Comparison of ENCODE assay signal across 13 cellular contexts in the genomic region with DNA sequence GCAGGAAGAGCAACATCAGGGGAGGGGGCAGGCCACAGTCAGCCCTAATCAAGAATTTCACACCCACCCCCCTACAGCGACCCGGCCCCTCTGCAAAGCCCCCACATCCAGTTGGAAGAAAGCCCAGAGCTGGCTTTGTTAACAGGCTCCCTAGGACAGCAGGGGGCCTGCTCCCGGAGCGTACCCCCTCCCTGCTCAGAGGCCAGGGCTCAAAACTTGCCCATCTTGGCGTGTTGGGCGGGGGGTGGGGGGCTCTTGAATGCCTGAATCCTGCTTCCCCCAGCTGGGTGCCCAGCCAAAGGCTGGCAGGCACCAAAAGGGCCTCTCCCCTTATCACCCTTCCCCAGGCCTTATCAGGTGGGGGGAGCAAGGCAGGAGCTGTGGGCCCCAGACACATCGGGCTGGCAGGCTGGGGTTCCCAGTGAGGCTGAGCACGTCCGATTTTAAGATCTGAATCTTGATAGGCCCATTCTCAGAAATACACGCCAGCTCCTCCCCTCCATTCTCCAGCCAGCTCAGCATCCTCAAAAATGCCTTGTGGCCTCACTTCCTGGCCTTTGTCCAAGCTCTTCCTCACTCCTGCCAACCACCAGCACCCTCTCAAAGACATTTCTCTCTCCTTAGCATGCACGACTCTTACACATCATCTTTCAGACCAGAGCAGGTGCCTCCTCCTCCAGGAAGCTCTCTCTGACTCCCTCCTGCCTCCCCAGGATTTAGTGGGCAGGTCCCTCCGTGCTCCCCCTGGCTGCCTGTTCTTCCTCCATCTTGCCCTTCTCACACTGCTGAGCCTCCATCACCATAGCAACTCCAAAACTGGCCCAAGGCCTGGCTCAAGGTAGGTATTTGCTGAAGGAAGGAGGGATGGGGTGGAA.
DNase-seq lines count a peak whose midpoint lies in the region; ATAC-seq, FAIRE-seq and TF ChIP-seq lines count a peak whose summit lies in the region.
"Had no signal": no experiment of that assay in that cellular context is flagged by ENCODE, and none has a peak within 500 bp of the region (broad histone marks: within the 10 kb centered on the region; RNA-seq: fewer than 3 reads in every experiment).

No MANE protein-coding gene starts in this region.

- no peaks in the 10 kb centered on the region for H3K36me3 Mint-ChIP-seq in stimulated activated memory B cell treated with anti-CD40 and anti-IgM and Interleukin-4, amounts not matched to agents 10 μg/mL and 1 μg/mL and 100 μg/mL, for 72 hours
- no peaks in the 10 kb centered on the region for H3K36me3 Mint-ChIP-seq in activated CD4-positive, alpha-beta T cell treated with anti-CD3 and anti-CD28 coated beads, Interleukin-2, amount 10 ng/mL, durations not matched to agents 7 days and 5 days (ENCODE audit: low read depth)
- H3K36me3 Mint-ChIP-seq: activated naive CD4-positive, alpha-beta T cell treated with anti-CD3 and anti-CD28 coated beads, Interleukin-2, amount 10 ng/mL, durations not matched to agents 7 days and 5 days had no signal

- peaks cover 9% of the 10 kb centered on the region for H3K9me3 Mint-ChIP-seq in stimulated activated memory B cell treated with anti-CD40 and anti-IgM and Interleukin-4, amounts not matched to agents 10 μg/mL and 1 μg/mL and 100 μg/mL, for 72 hours
- H3K9me3 Mint-ChIP-seq in activated CD4-positive, alpha-beta T cell treated with anti-CD3 and anti-CD28 coated beads, Interleukin-2, amount 10 ng/mL, durations not matched to agents 7 days and 5 days, result no peaks in the 10 kb centered on the region
- H3K9me3 Mint-ChIP-seq: activated naive CD4-positive, alpha-beta T cell treated with anti-CD3 and anti-CD28 coated beads, Interleukin-2, amount 10 ng/mL, durations not matched to agents 7 days and 5 days had no signal

- H3K4me3 ChIP-seq in RWPE2 (ENCODE audit: severe bottlenecking) (no peak overlapping the region), fibroblast of villous mesenchyme (ENCODE audit: low read depth, low read length) (no peak overlapping the region)

- H3K4me1 Mint-ChIP-seq in stimulated activated memory B cell treated with anti-CD40 and anti-IgM and Interleukin-4, amounts not matched to agents 10 μg/mL and 1 μg/mL and 100 μg/mL, for 72 hours, result no peaks in the 10 kb centered on the region
- H3K4me1 Mint-ChIP-seq in activated CD4-positive, alpha-beta T cell treated with anti-CD3 and anti-CD28 coated beads, Interleukin-2, amount 10 ng/mL, durations not matched to agents 7 days and 5 days, result no peaks in the 10 kb centered on the region
- H3K4me1 Mint-ChIP-seq: activated naive CD4-positive, alpha-beta T cell treated with anti-CD3 and anti-CD28 coated beads, Interleukin-2, amount 10 ng/mL, durations not matched to agents 7 days and 5 days had no signal

- TF ChIP-seq CTCF in RWPE2 (IDR thresholded peaks at IDR 0.05; ENCODE audit: poor library complexity, severe bottlenecking) (no peak), fibroblast of villous mesenchyme (IDR thresholded peaks at IDR 0.05; ENCODE audit: insufficient read depth, low read depth, low read length) (no peak)

- H3K4me1 ChIP-seq in RWPE2 (ENCODE audit: insufficient read depth, poor library complexity, severe bottlenecking), result peaks cover 26% of the 10 kb centered on the region

- no peaks in the 10 kb centered on the region for H3K9me3 ChIP-seq in RWPE2 (ENCODE audit: severe bottlenecking)

- H3K27me3 ChIP-seq in RWPE2 (ENCODE audit: insufficient read depth, poor library complexity, severe bottlenecking), result no peaks in the 10 kb centered on the region

- peak overlapping the region; percentile 56 for H3K27ac ChIP-seq in RWPE2 (ENCODE audit: poor library complexity, severe bottlenecking)
- H3K27ac ChIP-seq: 22Rv1, HL-60 had no signal

- no peak for FAIRE-seq in GM12891 (lab: Jason Lieb, UNC)

- H3K27me3 Mint-ChIP-seq in stimulated activated memory B cell treated with anti-CD40 and anti-IgM and Interleukin-4, amounts not matched to agents 10 μg/mL and 1 μg/mL and 100 μg/mL, for 72 hours, result peaks cover 16% of the 10 kb centered on the region
- peaks cover 17% of the 10 kb centered on the region for H3K27me3 Mint-ChIP-seq in activated CD4-positive, alpha-beta T cell treated with anti-CD3 and anti-CD28 coated beads, Interleukin-2, amount 10 ng/mL, durations not matched to agents 7 days and 5 days

- H3K4me3 Mint-ChIP-seq in stimulated activated memory B cell treated with anti-CD40 and anti-IgM and Interleukin-4, amounts not matched to agents 10 μg/mL and 1 μg/mL and 100 μg/mL, for 72 hours, result no peak overlapping the region
- no peak overlapping the region for H3K4me3 Mint-ChIP-seq in activated CD4-positive, alpha-beta T cell treated with anti-CD3 and anti-CD28 coated beads, Interleukin-2, amount 10 ng/mL, durations not matched to agents 7 days and 5 days
- H3K4me3 Mint-ChIP-seq: activated naive CD4-positive, alpha-beta T cell treated with anti-CD3 and anti-CD28 coated beads, Interleukin-2, amount 10 ng/mL, durations not matched to agents 7 days and 5 days had no signal

- TF ChIP-seq POLR2A in GM12891 (IDR thresholded peaks at IDR 0.05; ENCODE audit: low read depth, low read length), result no peak

- DNase-seq in DMS 273 (lab: John Stamatoyannopoulos, UW; ENCODE audit: unreplicated experiment) (peak; percentile 24), DMS 273 treated with DMSO at 0.1 percent for 48 hours (lab: John Stamatoyannopoulos, UW) (no peak), RWPE2 (ENCODE audit: low spot score) (no peak), fibroblast of villous mesenchyme (ENCODE audit: low read depth) (peak; percentile 39), GM12891 (ENCODE audit: insufficient read length, low spot score) (no peak)
- no peak for DNase-seq in activated CD4-positive, alpha-beta T cell treated with anti-CD3 and anti-CD28 coated beads, Interleukin-2, amount 10 ng/mL, durations not matched to agents 7 days and 5 days
- DNase-seq: activated naive CD4-positive, alpha-beta T cell treated with anti-CD3 and anti-CD28 coated beads, Interleukin-2, amount 10 ng/mL, durations not matched to agents 7 days and 5 days; left cardiac atrium; SHP77 treated with DMSO at 0.1 percent for 48 hours had no signal

- H3K27ac Mint-ChIP-seq in stimulated activated memory B cell treated with anti-CD40 and anti-IgM and Interleukin-4, amounts not matched to agents 10 μg/mL and 1 μg/mL and 100 μg/mL, for 72 hours, result no peak overlapping the region
- no peak overlapping the region for H3K27ac Mint-ChIP-seq in activated CD4-positive, alpha-beta T cell treated with anti-CD3 and anti-CD28 coated beads, Interleukin-2, amount 10 ng/mL, durations not matched to agents 7 days and 5 days
- H3K27ac Mint-ChIP-seq: activated naive CD4-positive, alpha-beta T cell treated with anti-CD3 and anti-CD28 coated beads, Interleukin-2, amount 10 ng/mL, durations not matched to agents 7 days and 5 days had no signal

- POLR2A ChIA-PET in activated CD4-positive, alpha-beta T cell treated with anti-CD3 and anti-CD28 coated beads, Interleukin-2, amount 10 ng/mL, durations not matched to agents 7 days and 5 days (lab: Charles Lee), result no interaction called here

- H3K36me3 ChIP-seq in RWPE2 (ENCODE audit: low read depth), result no peaks in the 10 kb centered on the region

- peak; percentile 64 for ATAC-seq in RWPE2 (ENCODE audit: low read depth)
- ATAC-seq in stimulated activated memory B cell treated with anti-CD40 and anti-IgM and Interleukin-4, amounts not matched to agents 10 μg/mL and 1 μg/mL and 100 μg/mL, for 72 hours, result peak; percentile 24
- no peak for ATAC-seq in HG03354 (IDR thresholded peaks at IDR 0.05; ENCODE audit: poor library complexity, severe bottlenecking, unreplicated experiment)

- CTCF ChIA-PET in activated CD4-positive, alpha-beta T cell treated with anti-CD3 and anti-CD28 coated beads, Interleukin-2, amount 10 ng/mL, durations not matched to agents 7 days and 5 days (lab: Charles Lee), result interaction anchor here (0.6 to 0.7 kb wide), 2 partner anchors 53 to 791 kb away, joined by 3 to 4 read pairs; no protein-coding TSS in a partner anchor

TF ChIP-seq in GM12891, 5 proteins besides CTCF, POLR2A, EP300 and RAD21:
- TF ChIP-seq POLR2AphosphoS5 (IDR thresholded peaks at IDR 0.05; ENCODE audit: low read depth, low read length), result no peak
- no peak for TF ChIP-seq PAX5 (IDR thresholded peaks at IDR 0.05; ENCODE audit: insufficient read depth, low read length, severe bottlenecking)
- no peak for TF ChIP-seq POU2F2 (IDR thresholded peaks at IDR 0.05; ENCODE audit: low read depth, low read length)
- no peak for TF ChIP-seq SPI1 (IDR thresholded peaks at IDR 0.05; ENCODE audit: low read depth, low read length)
- TF ChIP-seq TAF1 (IDR thresholded peaks at IDR 0.05; ENCODE audit: low read depth, low read length), result no peak

Comparison
In these comparisons a context has a peak if more than half of its experiments do, and no peak if none do; other contexts are left out.
1. DNase-seq: peak in DMS 273 (single experiment) and fibroblast of villous mesenchyme (single experiment); none in DMS 273 treated with DMSO at 0.1 percent for 48 hours (single experiment), RWPE2 (single experiment), GM12891 (single experiment) and activated CD4-positive, alpha-beta T cell treated with anti-CD3 and anti-CD28 coated beads, Interleukin-2, amount 10 ng/mL, durations not matched to agents 7 days and 5 days (single experiment).